In genomic region chr17:21280081-21280518, GRCh38 we compare ENCODE assay signal across 1 cellular context.
TF ChIP-seq lines count a peak whose summit lies in the region.

No MANE protein-coding gene starts in this region.

TF ChIP-seq in HepG2, 621 proteins besides CTCF, POLR2A, EP300 and RAD21 (continued from another document and continues in another):
- no peak for TF ChIP-seq PRDM15 (CRISPR knock-in tag; IDR thresholded peaks at IDR 0.05)
- no peak for TF ChIP-seq ZNF367 (CRISPR knock-in tag; IDR thresholded peaks at IDR 0.05; ENCODE audit: borderline replicate concordance)
- TF ChIP-seq MXD4 (CRISPR knock-in tag; IDR thresholded peaks at IDR 0.05) = peak; percentile 79
- 0 out of 2 replicates have a peak, but pooled peaks have one; percentile 30 for TF ChIP-seq HNF1B (CRISPR knock-in tag; IDR thresholded peaks at IDR 0.05)
- TF ChIP-seq ZNF574 (CRISPR knock-in tag; IDR thresholded peaks at IDR 0.05) = peak; percentile 40; the same call in 1 of the 2 replicates
- TF ChIP-seq PITX1 (CRISPR knock-in tag; IDR thresholded peaks at IDR 0.05) = 0 out of 2 replicates have a peak, but pooled peaks have one; percentile 37
- TF ChIP-seq ZNF331 (CRISPR knock-in tag; IDR thresholded peaks at IDR 0.05) = peak; percentile 72; the same call in 1 of the 2 replicates
- peak; percentile 18; the same call in 1 of the 2 replicates for TF ChIP-seq GABPB1 (CRISPR knock-in tag; IDR thresholded peaks at IDR 0.05)
- TF ChIP-seq GATAD1 (CRISPR knock-in tag; IDR thresholded peaks at IDR 0.05) = 0 out of 2 replicates have a peak, but pooled peaks have one; percentile 20
- no peak for TF ChIP-seq SCMH1 (CRISPR knock-in tag; IDR thresholded peaks at IDR 0.05; ENCODE audit: borderline replicate concordance)
- peak; percentile 92 for TF ChIP-seq TFAP4 (IDR thresholded peaks at IDR 0.05; ENCODE audit: borderline replicate concordance, low read depth)
- TF ChIP-seq HNRNPLL (IDR thresholded peaks at IDR 0.05; ENCODE audit: low read depth, low read length, poor library complexity, severe bottlenecking) = peak; percentile 31
- 0 out of 2 replicates have a peak, but pooled peaks have one; percentile 48 for TF ChIP-seq KDM5B (CRISPR knock-in tag; IDR thresholded peaks at IDR 0.05; ENCODE audit: borderline replicate concordance)
- TF ChIP-seq ETV5 (CRISPR knock-in tag; IDR thresholded peaks at IDR 0.05; ENCODE audit: borderline replicate concordance) = peak; percentile 21; the same call in 1 of the 2 replicates
- TF ChIP-seq HBP1 (CRISPR knock-in tag; IDR thresholded peaks at IDR 0.05; ENCODE audit: low read depth) = no peak; the same call in 1 of the 2 replicates
- peak; percentile 31; the same call in 1 of the 2 replicates for TF ChIP-seq ARID5B (CRISPR knock-in tag; IDR thresholded peaks at IDR 0.05)
- TF ChIP-seq ZSCAN21 (CRISPR knock-in tag; IDR thresholded peaks at IDR 0.05; ENCODE audit: borderline replicate concordance) = peak; percentile 40; the same call in 1 of the 2 replicates
- TF ChIP-seq MAX (IDR thresholded peaks at IDR 0.05) = peak; percentile 84
- peak; percentile 17; the same call in 1 of the 2 replicates for TF ChIP-seq FOXK1 (CRISPR knock-in tag; IDR thresholded peaks at IDR 0.05; ENCODE audit: borderline replicate concordance, low read depth)
- TF ChIP-seq ERF (CRISPR knock-in tag; IDR thresholded peaks at IDR 0.05) = peak; percentile 63; the same call in 1 of the 2 replicates
- no peak for TF ChIP-seq HNF4G (IDR thresholded peaks at IDR 0.05; ENCODE audit: borderline replicate concordance, low read depth, low read length)
- 0 out of 2 replicates have a peak, but pooled peaks have one; percentile 19 for TF ChIP-seq HNF4G (CRISPR knock-in tag; IDR thresholded peaks at IDR 0.05; ENCODE audit: borderline replicate concordance, low read depth)
- peak; percentile 49; the same call in 1 of the 2 replicates for TF ChIP-seq ZBTB33 (CRISPR knock-in tag; IDR thresholded peaks at IDR 0.05)
- no peak for TF ChIP-seq SMAD9 (CRISPR knock-in tag; IDR thresholded peaks at IDR 0.05)
- no peak for TF ChIP-seq SP1 (IDR thresholded peaks at IDR 0.05)
- 0 out of 2 replicates have a peak, but pooled peaks have one; percentile 40 for TF ChIP-seq SP1 (CRISPR knock-in tag; IDR thresholded peaks at IDR 0.05)
- TF ChIP-seq ZNF788 (CRISPR knock-in tag; IDR thresholded peaks at IDR 0.05; ENCODE audit: borderline replicate concordance) = peak; percentile 73; the same call in 1 of the 2 replicates
- peak; percentile 42; the same call in 1 of the 2 replicates for TF ChIP-seq ZBTB4 (CRISPR knock-in tag; IDR thresholded peaks at IDR 0.05; ENCODE audit: borderline replicate concordance)
- TF ChIP-seq FOSL2 (CRISPR knock-in tag; IDR thresholded peaks at IDR 0.05) = peak; percentile 59; the same call in 1 of the 2 replicates
- TF ChIP-seq FOXO1 (CRISPR knock-in tag; IDR thresholded peaks at IDR 0.05) = peak; percentile 36; the same call in 1 of the 2 replicates
- peak; percentile 75; the same call in 1 of the 2 replicates for TF ChIP-seq ZNF547 (CRISPR knock-in tag; IDR thresholded peaks at IDR 0.05)
- TF ChIP-seq SUZ12 (IDR thresholded peaks at IDR 0.05; ENCODE audit: low read depth, low read length) = 0 out of 2 replicates have a peak, but pooled peaks have one; percentile 20
- peak; percentile 72 for TF ChIP-seq SALL1 (CRISPR knock-in tag; IDR thresholded peaks at IDR 0.05)
- TF ChIP-seq ZFP90 (CRISPR knock-in tag; IDR thresholded peaks at IDR 0.05; ENCODE audit: borderline replicate concordance) = peak; percentile 77; the same call in 1 of the 2 replicates
- no peak for TF ChIP-seq NONO (IDR thresholded peaks at IDR 0.05)
- TF ChIP-seq NONO (CRISPR knock-in tag; conservative IDR thresholded peaks at IDR 0.05) = peak; percentile 29; the same call in 1 of the 2 replicates
- TF ChIP-seq ZNF619 (CRISPR knock-in tag; IDR thresholded peaks at IDR 0.05) = peak; percentile 74; the same call in 1 of the 2 replicates
- peak; percentile 46 for TF ChIP-seq CBX1 (IDR thresholded peaks at IDR 0.05; ENCODE audit: low read depth)
- peak; percentile 40; the same call in 1 of the 2 replicates for TF ChIP-seq ZMYM4 (CRISPR knock-in tag; IDR thresholded peaks at IDR 0.05)
